ENCODE assay signal across 12 cellular contexts in the genomic region with DNA sequence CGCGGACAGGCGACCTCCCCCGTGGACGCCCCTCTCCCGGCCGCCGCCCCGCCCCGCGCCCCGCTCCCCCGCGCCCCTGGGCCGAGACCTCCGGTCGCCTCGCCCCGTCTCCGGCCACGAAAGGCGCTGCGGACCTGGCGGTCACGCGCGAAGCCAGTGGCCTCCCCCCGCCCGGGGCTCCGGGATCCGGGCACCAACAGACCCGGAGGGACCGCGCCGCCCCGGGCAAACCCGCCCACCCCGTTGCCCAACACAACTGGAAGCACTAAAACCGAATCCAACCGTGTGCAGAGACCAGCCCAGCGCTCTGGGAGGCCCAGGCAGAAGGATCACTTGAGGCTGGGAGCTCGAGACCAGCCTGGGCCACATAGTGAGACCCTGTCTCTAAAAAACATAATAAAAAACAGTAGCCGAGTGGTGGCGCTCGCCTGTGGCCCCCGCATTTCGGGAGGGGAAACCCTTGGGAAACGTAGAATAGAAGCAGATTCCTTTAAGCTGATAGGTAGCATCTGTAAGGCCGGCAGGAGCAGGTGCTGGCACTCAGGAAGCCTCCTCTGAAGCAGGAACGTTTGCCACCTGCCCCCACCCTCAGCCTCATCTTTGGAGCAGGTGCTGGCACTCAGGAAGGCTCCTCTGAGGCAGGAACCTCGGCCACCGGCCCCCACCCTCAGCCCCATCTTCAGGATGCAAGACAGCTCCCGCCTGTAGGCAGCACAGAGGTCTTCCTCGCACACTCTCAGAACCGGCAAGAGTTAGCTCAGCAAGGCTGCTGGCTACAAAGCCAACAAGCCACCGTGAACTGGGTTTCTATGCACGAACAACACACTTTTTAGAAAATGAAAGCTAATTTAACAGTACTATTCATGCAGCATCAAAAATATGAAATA. TPM values are rescaled to one million over a fixed set of nuclear protein-coding genes. Genes with fewer than 3 reads are reported as not detected.
DNase-seq lines count a peak whose midpoint lies in the region; ATAC-seq and TF ChIP-seq lines count a peak whose summit lies in the region.
"Had no signal": no experiment of that assay in that cellular context is flagged by ENCODE, and none has a peak within 500 bp of the region (broad histone marks: within the 10 kb centered on the region; RNA-seq: fewer than 3 reads in every experiment).

No MANE protein-coding gene starts in this region.

- no peak for ATAC-seq in activated B cell treated with CpG ODN at 0.5 μM for 24 hours (ENCODE audit: low read depth)
- peak in 1 of 2 donors; percentile 12 for ATAC-seq in natural killer cell treated with Interleukin-12 subunit alpha and Interleukin-12 subunit beta and Interleukin-15 and Interleukin-18, amount 100 ng/mL, for 72 hours
- ATAC-seq in HG03039 (IDR thresholded peaks at IDR 0.05; ENCODE audit: unreplicated experiment) = no peak
- ATAC-seq in HG02642 (IDR thresholded peaks at IDR 0.05; ENCODE audit: poor library complexity, unreplicated experiment) = no peak

- H3K9me3 Mint-ChIP-seq in activated B cell treated with CpG ODN at 0.5 μM for 24 hours = no peaks in the 10 kb centered on the region
- no peaks in the 10 kb centered on the region for H3K9me3 Mint-ChIP-seq in natural killer cell treated with Interleukin-12 subunit alpha and Interleukin-12 subunit beta and Interleukin-15 and Interleukin-18, amount 100 ng/mL, for 72 hours
- H3K9me3 Mint-ChIP-seq: activated CD4-positive, alpha-beta memory T cell treated with anti-CD3 and anti-CD28 coated beads, Interleukin-2, amount 10 ng/mL, durations not matched to agents 7 days and 5 days had no signal

- H3K36me3 Mint-ChIP-seq in activated B cell treated with CpG ODN at 0.5 μM for 24 hours (ENCODE audit: low read depth) = no peaks in the 10 kb centered on the region
- H3K36me3 Mint-ChIP-seq in natural killer cell treated with Interleukin-12 subunit alpha and Interleukin-12 subunit beta and Interleukin-15 and Interleukin-18, amount 100 ng/mL, for 72 hours = no peaks in the 10 kb centered on the region

- peaks cover 52% of the 10 kb centered on the region for H3K27me3 Mint-ChIP-seq in activated B cell treated with CpG ODN at 0.5 μM for 24 hours
- peaks cover 34 to 38% of the 10 kb centered on the region in 2 donors for H3K27me3 Mint-ChIP-seq in natural killer cell treated with Interleukin-12 subunit alpha and Interleukin-12 subunit beta and Interleukin-15 and Interleukin-18, amount 100 ng/mL, for 72 hours

- CTCF ChIA-PET in activated B cell treated with CpG ODN at 0.5 μM for 24 hours (lab: Charles Lee) = interaction anchor here (1.0 kb wide), 2 partner anchors 10 to 93 kb away, joined by 3 read pairs; no protein-coding TSS in a partner anchor

- peak overlapping the region; percentile 39 for H3K4me3 Mint-ChIP-seq in activated B cell treated with CpG ODN at 0.5 μM for 24 hours
- peak overlapping the region; percentile 22 for H3K4me3 Mint-ChIP-seq in natural killer cell treated with Interleukin-12 subunit alpha and Interleukin-12 subunit beta and Interleukin-15 and Interleukin-18, amount 100 ng/mL, for 72 hours
- H3K4me3 Mint-ChIP-seq: activated CD4-positive, alpha-beta memory T cell treated with anti-CD3 and anti-CD28 coated beads, Interleukin-2, amount 10 ng/mL, durations not matched to agents 7 days and 5 days; nephron had no signal

- H3K27ac Mint-ChIP-seq in activated B cell treated with CpG ODN at 0.5 μM for 24 hours = no peak overlapping the region
- H3K27ac Mint-ChIP-seq in natural killer cell treated with Interleukin-12 subunit alpha and Interleukin-12 subunit beta and Interleukin-15 and Interleukin-18, amount 100 ng/mL, for 72 hours = no peak overlapping the region
- H3K27ac Mint-ChIP-seq: activated CD4-positive, alpha-beta memory T cell treated with anti-CD3 and anti-CD28 coated beads, Interleukin-2, amount 10 ng/mL, durations not matched to agents 7 days and 5 days; nephron had no signal

- H3K4me3 ChIP-seq in GM12865 (ENCODE audit: low read depth, low read length) = no peak overlapping the region

- DNase-seq in NCI-H2171 treated with DMSO at 0.1 percent for 48 hours (lab: John Stamatoyannopoulos, UW) = peak; percentile 54
- DNase-seq in NCI-H2171 (lab: John Stamatoyannopoulos, UW) = no peak
- DNase-seq in GM12865 (ENCODE audit: low read depth) = peak; percentile 25
- DNase-seq in activated B cell treated with CpG ODN at 0.5 μM for 24 hours = no peak
- DNase-seq in natural killer cell treated with Interleukin-12 subunit alpha and Interleukin-12 subunit beta and Interleukin-15 and Interleukin-18, amount 100 ng/mL, for 72 hours (ENCODE audit: low spot score) = no peak
- no peak for DNase-seq in NK-92 (lab: John Stamatoyannopoulos, UW; ENCODE audit: unreplicated experiment)
- DNase-seq: erythroblast, NCI-H1092 treated with DMSO at 0.1 percent for 48 hours had no signal

- TF ChIP-seq CTCF in GM12865 (IDR thresholded peaks at IDR 0.05; ENCODE audit: insufficient read depth, low read depth, low read length, missing control alignments) (no peak), activated B cell treated with CpG ODN at 0.5 μM for 24 hours (IDR thresholded peaks at IDR 0.05) (no peak)

- POLR2A ChIA-PET in activated B cell treated with CpG ODN at 0.5 μM for 24 hours (lab: Charles Lee) = interaction anchor here (2.8 kb wide), 1 partner anchor 15 kb away, joined by 11 read pairs; no protein-coding TSS in a partner anchor

- peaks cover 57% of the 10 kb centered on the region for H3K4me1 Mint-ChIP-seq in activated B cell treated with CpG ODN at 0.5 μM for 24 hours
- peaks cover 19 to 26% of the 10 kb centered on the region in 2 donors for H3K4me1 Mint-ChIP-seq in natural killer cell treated with Interleukin-12 subunit alpha and Interleukin-12 subunit beta and Interleukin-15 and Interleukin-18, amount 100 ng/mL, for 72 hours (ENCODE audit: low read depth in 2 of 2)

- intact Hi-C loops in activated B cell treated with CpG ODN at 0.5 μM for 24 hours (cut with micrococcal nuclease) = no loop called here

RNA-seq across cellular contexts. Expression of a gene that starts 4.6 kb away (rescaled TPM):
- 0.20 and 0.42 TPM in 2 replicates for total RNA-seq in activated B cell treated with CpG ODN at 0.5 μM for 24 hours
- 1 to 10 TPM in 1 of 2 donors, under 1 TPM in 1; 0.21 to 1.1 TPM for total RNA-seq in natural killer cell treated with Interleukin-12 subunit alpha and Interleukin-12 subunit beta and Interleukin-15 and Interleukin-18, amount 100 ng/mL, for 72 hours

Comparison
In these comparisons a context has a peak if more than half of its experiments do, and no peak if none do; other contexts are left out.
1. DNase-seq: peak in NCI-H2171 treated with DMSO at 0.1 percent for 48 hours (single experiment) and GM12865 (single experiment); none in NCI-H2171 (single experiment), activated B cell treated with CpG ODN at 0.5 μM for 24 hours (single experiment), natural killer cell treated with Interleukin-12 subunit alpha and Interleukin-12 subunit beta and Interleukin-15 and Interleukin-18, amount 100 ng/mL, for 72 hours (single experiment) and NK-92 (single experiment).